ENCODE assay signal across 8 cellular contexts in genomic region chr6:43228951-43229802, GRCh38. TPM values are rescaled to one million over a fixed set of nuclear protein-coding genes. Genes with fewer than 3 reads are reported as not detected.
DNase-seq lines count a peak whose midpoint lies in the region; ATAC-seq, FAIRE-seq and TF ChIP-seq lines count a peak whose summit lies in the region.

TSS of gene DNPH1 (minus strand) at chr6:43229481. CDS start at chr6:43229456, 25 bp downstream.

- peak; percentile 28 for TF ChIP-seq CTCF in fibroblast of pulmonary artery (IDR thresholded peaks at IDR 0.05; ENCODE audit: low read length, missing control alignments)
- TF ChIP-seq CTCF in natural killer cell (IDR thresholded peaks at IDR 0.05): peak; percentile 94

- no peaks in the 10 kb centered on the region for H3K36me3 ChIP-seq in CD4-positive, alpha-beta memory T cell (ENCODE audit: insufficient read depth, low read length)

- H3K27ac ChIP-seq in CD4-positive, alpha-beta memory T cell (ENCODE audit: low read depth, low read length): peak within 1 kb of the TSS; percentile 63

- FAIRE-seq in RCC 7860 (lab: Jason Lieb, UNC): no peak

- intact Hi-C loops in CD4-positive, alpha-beta memory T cell (cut with micrococcal nuclease): loop anchor here (1.0 to 5.0 kb wide), 4 partner anchors 18 to 169 kb away; partner anchors contain the start of genes SRF and ZNF318
- intact Hi-C loops in natural killer cell (cut with micrococcal nuclease): no loop called here

- peak; percentile 71 to 84 (median 79) for DNase-seq in CD4-positive, alpha-beta memory T cell
- DNase-seq in GM19240 (ENCODE audit: insufficient read length, low spot score) (peak; percentile 72), RCC 7860 (ENCODE audit: low spot score) (peak; percentile 11), fibroblast of pulmonary artery (ENCODE audit: low read depth) (peak; percentile 65), natural killer cell (peak; percentile 81)
- peak; percentile 69 for DNase-seq in stimulated activated naive CD4-positive, alpha-beta T cell treated with Interleukin-2 at 50 U/mL for 16 hours (lab: John Stamatoyannopoulos, UW)

- CTCF ChIA-PET in CD4-positive, alpha-beta memory T cell (lab: Charles Lee; ENCODE audit: partially characterized antibody): interaction anchor here (0.6 to 3.0 kb wide), 35 partner anchors 9 to 839 kb away, joined by 3 to 30 read pairs (median 4); partner anchors contain the start of genes CUL9 and RRP36

- ATAC-seq in HG03565 (IDR thresholded peaks at IDR 0.05; ENCODE audit: unreplicated experiment) (peak; percentile 67), natural killer cell (peak; percentile 76 to 87 (median 81))
- peak; percentile 89 for ATAC-seq in activated T-helper 17 cell treated with anti-CD3 and anti-CD28 coated beads, Interleukin-2, amount 50 U/mL, for 72 hours (replicated peaks)

- H3K9me3 ChIP-seq in CD4-positive, alpha-beta memory T cell (ENCODE audit: control insufficient read depth in 1 of 2, low read length in 2 of 2): no peaks in the 10 kb centered on the region

- peaks cover 3 to 4% of the 10 kb centered on the region in 2 donors for H3K27me3 Mint-ChIP-seq in CD4-positive, alpha-beta memory T cell
- no peaks in the 10 kb centered on the region for H3K27me3 Mint-ChIP-seq in activated T-helper 17 cell treated with anti-CD3 and anti-CD28 coated beads, Interleukin-2, amount 50 U/mL, for 72 hours
- peaks cover 9 to 11% of the 10 kb centered on the region in 2 donors for H3K27me3 Mint-ChIP-seq in natural killer cell (ENCODE audit: low read depth in 2 of 2)

- peak within 1 kb of the TSS; percentile 88 to 96 (median 92) for H3K4me3 Mint-ChIP-seq in CD4-positive, alpha-beta memory T cell
- peak within 1 kb of the TSS; percentile 95 for H3K4me3 Mint-ChIP-seq in activated T-helper 17 cell treated with anti-CD3 and anti-CD28 coated beads, Interleukin-2, amount 50 U/mL, for 72 hours
- peak within 1 kb of the TSS; percentile 85 for H3K4me3 Mint-ChIP-seq in natural killer cell

- no peaks in the 10 kb centered on the region for H3K27me3 ChIP-seq in CD4-positive, alpha-beta memory T cell (ENCODE audit: insufficient read depth, low read length)

- H3K27ac Mint-ChIP-seq in CD4-positive, alpha-beta memory T cell: peak within 1 kb of the TSS; percentile 94 to 97 (median 95)
- peak within 1 kb of the TSS; percentile 93 for H3K27ac Mint-ChIP-seq in activated T-helper 17 cell treated with anti-CD3 and anti-CD28 coated beads, Interleukin-2, amount 50 U/mL, for 72 hours
- peak within 1 kb of the TSS; percentile 48 to 75 for H3K27ac Mint-ChIP-seq in natural killer cell

- POLR2A ChIA-PET in CD4-positive, alpha-beta memory T cell (lab: Charles Lee; ENCODE audit: partially characterized antibody): interaction anchor here (0.6 to 3.2 kb wide), 18 partner anchors 9 to 1494 kb away, joined by 3 to 25 read pairs (median 4); partner anchors contain the start of genes ABCC10, CRIP3, CUL7 and CUL9

- H3K4me1 Mint-ChIP-seq in CD4-positive, alpha-beta memory T cell: peaks cover 26 to 48% (median 34%) of the 10 kb centered on the region in 4 donors
- H3K4me1 Mint-ChIP-seq in activated T-helper 17 cell treated with anti-CD3 and anti-CD28 coated beads, Interleukin-2, amount 50 U/mL, for 72 hours: peaks cover 14% of the 10 kb centered on the region
- peaks cover 10% of the 10 kb centered on the region in 2 donors for H3K4me1 Mint-ChIP-seq in natural killer cell

- peaks cover 49% of the 10 kb centered on the region for H3K4me1 ChIP-seq in CD4-positive, alpha-beta memory T cell (ENCODE audit: insufficient read depth, low read length)

- peak within 1 kb of the TSS; percentile 11 to 69 for H3K4me3 ChIP-seq in CD4-positive, alpha-beta memory T cell (ENCODE audit: low read length in 2 of 2)
- peak within 1 kb of the TSS; percentile 57 for H3K4me3 ChIP-seq in fibroblast of pulmonary artery (replicated peaks; ENCODE audit: low read depth, low read length)

- no peaks in the 10 kb centered on the region for H3K9me3 Mint-ChIP-seq in CD4-positive, alpha-beta memory T cell
- H3K9me3 Mint-ChIP-seq in activated T-helper 17 cell treated with anti-CD3 and anti-CD28 coated beads, Interleukin-2, amount 50 U/mL, for 72 hours: no peaks in the 10 kb centered on the region
- no peaks in the 10 kb centered on the region for H3K9me3 Mint-ChIP-seq in natural killer cell

- H3K36me3 Mint-ChIP-seq in CD4-positive, alpha-beta memory T cell: peaks cover 4 to 9% of the 10 kb centered on the region in 2 donors
- H3K36me3 Mint-ChIP-seq in activated T-helper 17 cell treated with anti-CD3 and anti-CD28 coated beads, Interleukin-2, amount 50 U/mL, for 72 hours (ENCODE audit: low read depth): peaks cover 13% of the 10 kb centered on the region
- H3K36me3 Mint-ChIP-seq in natural killer cell: no peaks in the 10 kb centered on the region

RNA-seq across cellular contexts. Expression of gene DNPH1, which starts in this region (rescaled TPM):
- total RNA-seq in CD4-positive, alpha-beta memory T cell: 10 to 100 TPM; 32.8 to 34.8 TPM
- 100 to 1,000 TPM in 1 of 2 donors, 10 to 100 TPM in 1; 93.5 to 159 TPM for polyA plus RNA-seq in CD4-positive, alpha-beta memory T cell
- total RNA-seq in activated T-helper 17 cell treated with anti-CD3 and anti-CD28 coated beads, Interleukin-2, amount 50 U/mL, for 72 hours: 10 to 100 TPM; 42.6 to 57.8 TPM
- total RNA-seq in natural killer cell: 10 to 100 TPM in 1 of 3 donors, 1 to 10 TPM in 2; 6.1 to 10.2 (median 8.0) TPM

Comparison
In these comparisons a context has a peak if more than half of its experiments do, and no peak if none do; other contexts are left out.
1. Peak in every context shown above with its lines: DNase-seq, ATAC-seq, H3K4me3 ChIP-seq and H3K27ac ChIP-seq.
2. DNase-seq: peak in every context shown above with its lines; median percentile 81 in natural killer cell; 79 in CD4-positive, alpha-beta memory T cell; 72 in GM19240; 69 in stimulated activated naive CD4-positive, alpha-beta T cell treated with Interleukin-2 at 50 U/mL for 16 hours; 65 in fibroblast of pulmonary artery; 11 in RCC 7860.